Comparison of ENCODE assay signal across 1 cellular context in the genomic region with DNA sequence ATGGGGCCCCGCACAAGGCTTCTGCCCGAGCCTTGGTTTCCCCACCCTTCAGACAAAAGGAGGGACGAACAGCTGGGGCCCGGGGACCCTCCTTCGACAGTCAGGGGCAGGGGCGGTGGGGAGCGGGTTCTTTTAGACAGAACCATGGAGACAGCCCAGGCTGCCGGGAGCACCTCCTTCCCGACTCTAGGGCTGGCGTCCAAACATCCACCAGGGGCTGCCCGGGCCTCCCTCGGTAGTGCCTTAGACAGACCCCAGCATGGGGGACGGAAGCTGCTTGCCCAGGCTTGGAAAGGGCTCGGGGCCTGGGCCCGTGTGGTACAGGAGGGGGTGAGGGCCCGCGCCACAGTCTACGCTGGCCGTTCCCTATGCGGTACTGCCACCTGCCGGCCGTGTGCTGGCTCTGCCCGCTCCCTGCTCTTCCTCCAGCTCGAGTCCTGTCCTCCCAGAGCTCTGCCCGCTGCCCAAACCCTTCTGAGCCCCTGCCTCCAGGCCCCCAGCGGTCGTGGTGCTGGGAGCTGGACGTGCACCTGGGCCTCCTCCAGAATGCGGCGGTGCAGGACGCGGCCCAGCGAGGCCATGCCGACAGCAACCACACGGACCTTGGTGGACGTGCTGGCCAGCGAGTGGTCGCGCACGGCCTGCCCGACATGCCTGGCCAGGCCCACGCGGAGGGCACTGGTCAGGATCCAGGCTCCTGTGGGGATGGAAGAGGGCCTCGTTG.
TF ChIP-seq lines count a peak whose summit lies in the region.

No MANE protein-coding gene starts in this region.

TF ChIP-seq in HepG2, 621 proteins besides CTCF, POLR2A, EP300 and RAD21 (continued from another document and continues in another):
- TF ChIP-seq ZNF501 (CRISPR knock-in tag; IDR thresholded peaks at IDR 0.05) (0 out of 2 replicates have a peak, but pooled peaks have one; percentile 25), IRF2 (CRISPR knock-in tag; IDR thresholded peaks at IDR 0.05) (no peak; the same call in 1 of the 2 replicates), U2AF2 (IDR thresholded peaks at IDR 0.05; ENCODE audit: low read depth, low read length) (no peak), MLXIP (CRISPR knock-in tag; IDR thresholded peaks at IDR 0.05; ENCODE audit: borderline replicate concordance) (no peak), ZNF143 (CRISPR knock-in tag; IDR thresholded peaks at IDR 0.05) (peak; percentile 69), KLF9 (CRISPR knock-in tag; IDR thresholded peaks at IDR 0.05; ENCODE audit: low read depth) (no peak), PBX2 (CRISPR knock-in tag; IDR thresholded peaks at IDR 0.05) (no peak), TOE1 (CRISPR knock-in tag; IDR thresholded peaks at IDR 0.05) (no peak), MAFK (conservative IDR thresholded peaks at IDR 0.05 in 1 of 2, IDR thresholded peaks at IDR 0.05 in 1 of 2; ENCODE audit: low read length in 2 of 2) (no peak), TCF7L2 (IDR thresholded peaks at IDR 0.05; ENCODE audit: low read depth, low read length) (no peak), EEA1 (CRISPR knock-in tag; IDR thresholded peaks at IDR 0.05; ENCODE audit: borderline replicate concordance) (no peak), ADNP (CRISPR knock-in tag; IDR thresholded peaks at IDR 0.05) (no peak), DMTF1 (CRISPR knock-in tag; IDR thresholded peaks at IDR 0.05) (no peak), ZFP36L2 (CRISPR knock-in tag; IDR thresholded peaks at IDR 0.05) (no peak), ZBTB8A (CRISPR knock-in tag; IDR thresholded peaks at IDR 0.05; ENCODE audit: borderline replicate concordance, low read depth) (no peak), CREB1 (IDR thresholded peaks at IDR 0.05) (no peak), CREB1 (CRISPR knock-in tag; IDR thresholded peaks at IDR 0.05) (no peak), ZSCAN30 (CRISPR knock-in tag; IDR thresholded peaks at IDR 0.05) (no peak), ZNF496 (CRISPR knock-in tag; IDR thresholded peaks at IDR 0.05; ENCODE audit: insufficient replicate concordance) (no peak), ATF6 (CRISPR knock-in tag; conservative IDR thresholded peaks at IDR 0.05) (no peak), RXRA (CRISPR knock-in tag; IDR thresholded peaks at IDR 0.05) (no peak), KDM3A (CRISPR knock-in tag; IDR thresholded peaks at IDR 0.05; ENCODE audit: low read depth) (peak; percentile 69; the same call in 1 of the 2 replicates), ZNF713 (CRISPR knock-in tag; IDR thresholded peaks at IDR 0.05) (no peak), NFIC (IDR thresholded peaks at IDR 0.05; ENCODE audit: low read length) (no peak), ARNT2 (CRISPR knock-in tag; IDR thresholded peaks at IDR 0.05; ENCODE audit: low read depth) (no peak), NFE2L2 (IDR thresholded peaks at IDR 0.05; ENCODE audit: low read length) (no peak), ZFYVE20 (CRISPR knock-in tag; IDR thresholded peaks at IDR 0.05; ENCODE audit: borderline replicate concordance, low read depth) (no peak), ZNF225 (CRISPR knock-in tag; IDR thresholded peaks at IDR 0.05) (no peak), ZNF34 (CRISPR knock-in tag; IDR thresholded peaks at IDR 0.05; ENCODE audit: borderline replicate concordance) (no peak), GPN1 (CRISPR knock-in tag; IDR thresholded peaks at IDR 0.05; ENCODE audit: borderline replicate concordance) (no peak), LCORL (IDR thresholded peaks at IDR 0.05) (no peak), LCORL (CRISPR knock-in tag; IDR thresholded peaks at IDR 0.05) (0 out of 2 replicates have a peak, but pooled peaks have one; percentile 54)
- TF ChIP-seq, protein P1, sequence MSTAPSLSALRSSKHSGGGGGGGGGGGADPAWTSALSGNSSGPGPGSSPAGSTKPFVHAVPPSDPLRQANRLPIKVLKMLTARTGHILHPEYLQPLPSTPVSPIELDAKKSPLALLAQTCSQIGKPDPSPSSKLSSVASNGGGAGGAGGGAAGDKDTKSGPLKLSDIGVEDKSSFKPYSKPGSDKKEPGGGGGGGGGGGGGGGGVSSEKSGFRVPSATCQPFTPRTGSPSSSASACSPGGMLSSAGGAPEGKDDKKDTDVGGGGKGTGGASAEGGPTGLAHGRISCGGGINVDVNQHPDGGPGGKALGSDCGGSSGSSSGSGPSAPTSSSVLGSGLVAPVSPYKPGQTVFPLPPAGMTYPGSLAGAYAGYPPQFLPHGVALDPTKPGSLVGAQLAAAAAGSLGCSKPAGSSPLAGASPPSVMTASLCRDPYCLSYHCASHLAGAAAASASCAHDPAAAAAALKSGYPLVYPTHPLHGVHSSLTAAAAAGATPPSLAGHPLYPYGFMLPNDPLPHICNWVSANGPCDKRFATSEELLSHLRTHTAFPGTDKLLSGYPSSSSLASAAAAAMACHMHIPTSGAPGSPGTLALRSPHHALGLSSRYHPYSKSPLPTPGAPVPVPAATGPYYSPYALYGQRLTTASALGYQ (CRISPR knock-in tag; IDR thresholded peaks at IDR 0.05), result no peak
- TF ChIP-seq, protein P2, sequence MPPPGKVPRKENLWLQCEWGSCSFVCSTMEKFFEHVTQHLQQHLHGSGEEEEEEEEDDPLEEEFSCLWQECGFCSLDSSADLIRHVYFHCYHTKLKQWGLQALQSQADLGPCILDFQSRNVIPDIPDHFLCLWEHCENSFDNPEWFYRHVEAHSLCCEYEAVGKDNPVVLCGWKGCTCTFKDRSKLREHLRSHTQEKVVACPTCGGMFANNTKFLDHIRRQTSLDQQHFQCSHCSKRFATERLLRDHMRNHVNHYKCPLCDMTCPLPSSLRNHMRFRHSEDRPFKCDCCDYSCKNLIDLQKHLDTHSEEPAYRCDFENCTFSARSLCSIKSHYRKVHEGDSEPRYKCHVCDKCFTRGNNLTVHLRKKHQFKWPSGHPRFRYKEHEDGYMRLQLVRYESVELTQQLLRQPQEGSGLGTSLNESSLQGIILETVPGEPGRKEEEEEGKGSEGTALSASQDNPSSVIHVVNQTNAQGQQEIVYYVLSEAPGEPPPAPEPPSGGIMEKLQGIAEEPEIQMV (CRISPR knock-in tag; IDR thresholded peaks at IDR 0.05; ENCODE audit: low read depth), result no peak
- TF ChIP-seq, protein P3, sequence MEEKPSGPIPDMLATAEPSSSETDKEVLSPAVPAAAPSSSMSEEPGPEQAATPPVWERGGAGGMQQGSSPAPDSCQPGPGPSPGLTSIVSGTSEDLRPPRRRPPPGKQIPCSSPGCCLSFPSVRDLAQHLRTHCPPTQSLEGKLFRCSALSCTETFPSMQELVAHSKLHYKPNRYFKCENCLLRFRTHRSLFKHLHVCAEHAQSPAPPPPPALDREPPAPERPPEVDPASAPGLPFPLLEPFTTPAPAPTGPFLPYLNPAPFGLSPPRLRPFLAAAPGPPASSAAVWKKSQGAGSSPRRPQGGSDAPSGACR (CRISPR knock-in tag; IDR thresholded peaks at IDR 0.05), result no peak
- TF ChIP-seq, protein P4, sequence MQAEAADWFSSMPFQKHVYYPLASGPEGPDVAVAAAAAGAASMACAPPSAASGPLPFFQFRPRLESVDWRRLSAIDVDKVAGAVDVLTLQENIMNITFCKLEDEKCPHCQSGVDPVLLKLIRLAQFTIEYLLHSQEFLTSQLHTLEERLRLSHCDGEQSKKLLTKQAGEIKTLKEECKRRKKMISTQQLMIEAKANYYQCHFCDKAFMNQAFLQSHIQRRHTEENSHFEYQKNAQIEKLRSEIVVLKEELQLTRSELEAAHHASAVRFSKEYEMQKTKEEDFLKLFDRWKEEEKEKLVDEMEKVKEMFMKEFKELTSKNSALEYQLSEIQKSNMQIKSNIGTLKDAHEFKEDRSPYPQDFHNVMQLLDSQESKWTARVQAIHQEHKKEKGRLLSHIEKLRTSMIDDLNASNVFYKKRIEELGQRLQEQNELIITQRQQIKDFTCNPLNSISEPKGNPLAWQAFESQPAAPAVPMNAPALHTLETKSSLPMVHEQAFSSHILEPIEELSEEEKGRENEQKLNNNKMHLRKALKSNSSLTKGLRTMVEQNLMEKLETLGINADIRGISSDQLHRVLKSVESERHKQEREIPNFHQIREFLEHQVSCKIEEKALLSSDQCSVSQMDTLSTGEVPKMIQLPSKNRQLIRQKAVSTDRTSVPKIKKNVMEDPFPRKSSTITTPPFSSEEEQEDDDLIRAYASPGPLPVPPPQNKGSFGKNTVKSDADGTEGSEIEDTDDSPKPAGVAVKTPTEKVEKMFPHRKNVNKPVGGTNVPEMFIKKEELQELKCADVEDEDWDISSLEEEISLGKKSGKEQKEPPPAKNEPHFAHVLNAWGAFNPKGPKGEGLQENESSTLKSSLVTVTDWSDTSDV (CRISPR knock-in tag; IDR thresholded peaks at IDR 0.05), result no peak
- TF ChIP-seq, protein P5, sequence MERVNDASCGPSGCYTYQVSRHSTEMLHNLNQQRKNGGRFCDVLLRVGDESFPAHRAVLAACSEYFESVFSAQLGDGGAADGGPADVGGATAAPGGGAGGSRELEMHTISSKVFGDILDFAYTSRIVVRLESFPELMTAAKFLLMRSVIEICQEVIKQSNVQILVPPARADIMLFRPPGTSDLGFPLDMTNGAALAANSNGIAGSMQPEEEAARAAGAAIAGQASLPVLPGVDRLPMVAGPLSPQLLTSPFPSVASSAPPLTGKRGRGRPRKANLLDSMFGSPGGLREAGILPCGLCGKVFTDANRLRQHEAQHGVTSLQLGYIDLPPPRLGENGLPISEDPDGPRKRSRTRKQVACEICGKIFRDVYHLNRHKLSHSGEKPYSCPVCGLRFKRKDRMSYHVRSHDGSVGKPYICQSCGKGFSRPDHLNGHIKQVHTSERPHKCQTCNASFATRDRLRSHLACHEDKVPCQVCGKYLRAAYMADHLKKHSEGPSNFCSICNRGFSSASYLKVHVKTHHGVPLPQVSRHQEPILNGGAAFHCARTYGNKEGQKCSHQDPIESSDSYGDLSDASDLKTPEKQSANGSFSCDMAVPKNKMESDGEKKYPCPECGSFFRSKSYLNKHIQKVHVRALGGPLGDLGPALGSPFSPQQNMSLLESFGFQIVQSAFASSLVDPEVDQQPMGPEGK (CRISPR knock-in tag; IDR thresholded peaks at IDR 0.05), result peak; percentile 71
- TF ChIP-seq, protein P6, sequence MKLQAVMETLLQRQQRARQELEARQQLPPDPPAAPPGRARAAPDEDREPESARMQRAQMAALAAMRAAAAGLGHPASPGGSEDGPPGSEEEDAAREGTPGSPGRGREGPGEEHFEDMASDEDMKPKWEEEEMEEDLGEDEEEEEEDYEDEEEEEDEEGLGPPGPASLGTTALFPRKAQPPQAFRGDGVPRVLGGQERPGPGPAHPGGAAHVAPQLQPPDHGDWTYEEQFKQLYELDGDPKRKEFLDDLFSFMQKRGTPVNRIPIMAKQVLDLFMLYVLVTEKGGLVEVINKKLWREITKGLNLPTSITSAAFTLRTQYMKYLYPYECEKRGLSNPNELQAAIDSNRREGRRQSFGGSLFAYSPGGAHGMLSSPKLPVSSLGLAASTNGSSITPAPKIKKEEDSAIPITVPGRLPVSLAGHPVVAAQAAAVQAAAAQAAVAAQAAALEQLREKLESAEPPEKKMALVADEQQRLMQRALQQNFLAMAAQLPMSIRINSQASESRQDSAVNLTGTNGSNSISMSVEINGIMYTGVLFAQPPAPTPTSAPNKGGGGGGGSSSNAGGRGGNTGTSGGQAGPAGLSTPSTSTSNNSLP (IDR thresholded peaks at IDR 0.05; ENCODE audit: low read depth, low read length), result no peak
